ENCODE assay signal across 1 cellular context in genomic region chr11:62573592-62574362, GRCh38.
TF ChIP-seq lines count a peak whose summit lies in the region.

Gene EEF1G (minus strand): TSS chr11:62573891. CDS start chr11:62573842, 49 bp downstream.

TF ChIP-seq in HepG2, 621 proteins besides CTCF, POLR2A, EP300 and RAD21 (continued from another document and continues in another):
- no peak for TF ChIP-seq ZC3H13 (CRISPR knock-in tag; IDR thresholded peaks at IDR 0.05)
- TF ChIP-seq, protein P1, sequence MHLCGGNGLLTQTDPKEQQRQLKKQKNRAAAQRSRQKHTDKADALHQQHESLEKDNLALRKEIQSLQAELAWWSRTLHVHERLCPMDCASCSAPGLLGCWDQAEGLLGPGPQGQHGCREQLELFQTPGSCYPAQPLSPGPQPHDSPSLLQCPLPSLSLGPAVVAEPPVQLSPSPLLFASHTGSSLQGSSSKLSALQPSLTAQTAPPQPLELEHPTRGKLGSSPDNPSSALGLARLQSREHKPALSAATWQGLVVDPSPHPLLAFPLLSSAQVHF (CRISPR knock-in tag; IDR thresholded peaks at IDR 0.05): no peak
- TF ChIP-seq ZBTB34 (CRISPR knock-in tag; IDR thresholded peaks at IDR 0.05): no peak
- TF ChIP-seq ZNF567 (CRISPR knock-in tag; IDR thresholded peaks at IDR 0.05; ENCODE audit: borderline replicate concordance): no peak
- no peak for TF ChIP-seq GATAD2A (CRISPR knock-in tag; IDR thresholded peaks at IDR 0.05)
- TF ChIP-seq MYC (CRISPR knock-in tag; IDR thresholded peaks at IDR 0.05; ENCODE audit: borderline replicate concordance): peak; percentile 55; the same call in 1 of the 2 replicates
- TF ChIP-seq ZNF598 (CRISPR knock-in tag; IDR thresholded peaks at IDR 0.05; ENCODE audit: borderline replicate concordance): no peak; the same call in 1 of the 2 replicates
- no peak for TF ChIP-seq ZBTB4 (CRISPR knock-in tag; IDR thresholded peaks at IDR 0.05; ENCODE audit: borderline replicate concordance)
- peak; percentile 33; the same call in 1 of the 2 replicates for TF ChIP-seq TMF1 (CRISPR knock-in tag; IDR thresholded peaks at IDR 0.05; ENCODE audit: low read depth)
- TF ChIP-seq ATM (IDR thresholded peaks at IDR 0.05; ENCODE audit: borderline replicate concordance): no peak
- TF ChIP-seq, protein P2, sequence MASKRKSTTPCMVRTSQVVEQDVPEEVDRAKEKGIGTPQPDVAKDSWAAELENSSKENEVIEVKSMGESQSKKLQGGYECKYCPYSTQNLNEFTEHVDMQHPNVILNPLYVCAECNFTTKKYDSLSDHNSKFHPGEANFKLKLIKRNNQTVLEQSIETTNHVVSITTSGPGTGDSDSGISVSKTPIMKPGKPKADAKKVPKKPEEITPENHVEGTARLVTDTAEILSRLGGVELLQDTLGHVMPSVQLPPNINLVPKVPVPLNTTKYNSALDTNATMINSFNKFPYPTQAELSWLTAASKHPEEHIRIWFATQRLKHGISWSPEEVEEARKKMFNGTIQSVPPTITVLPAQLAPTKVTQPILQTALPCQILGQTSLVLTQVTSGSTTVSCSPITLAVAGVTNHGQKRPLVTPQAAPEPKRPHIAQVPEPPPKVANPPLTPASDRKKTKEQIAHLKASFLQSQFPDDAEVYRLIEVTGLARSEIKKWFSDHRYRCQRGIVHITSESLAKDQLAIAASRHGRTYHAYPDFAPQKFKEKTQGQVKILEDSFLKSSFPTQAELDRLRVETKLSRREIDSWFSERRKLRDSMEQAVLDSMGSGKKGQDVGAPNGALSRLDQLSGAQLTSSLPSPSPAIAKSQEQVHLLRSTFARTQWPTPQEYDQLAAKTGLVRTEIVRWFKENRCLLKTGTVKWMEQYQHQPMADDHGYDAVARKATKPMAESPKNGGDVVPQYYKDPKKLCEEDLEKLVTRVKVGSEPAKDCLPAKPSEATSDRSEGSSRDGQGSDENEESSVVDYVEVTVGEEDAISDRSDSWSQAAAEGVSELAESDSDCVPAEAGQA (IDR thresholded peaks at IDR 0.05; ENCODE audit: low read depth): no peak
- TF ChIP-seq, protein P2 (CRISPR knock-in tag; IDR thresholded peaks at IDR 0.05; ENCODE audit: borderline replicate concordance): 0 out of 2 replicates have a peak, but pooled peaks have one; percentile 61
- TF ChIP-seq ZNF792 (CRISPR knock-in tag; IDR thresholded peaks at IDR 0.05): 0 out of 2 replicates have a peak, but pooled peaks have one; percentile 15
- TF ChIP-seq FOXJ3 (CRISPR knock-in tag; IDR thresholded peaks at IDR 0.05; ENCODE audit: borderline replicate concordance): no peak
- peak; percentile 75 for TF ChIP-seq PHF5A (CRISPR knock-in tag; IDR thresholded peaks at IDR 0.05; ENCODE audit: low read depth, unreplicated experiment)
- TF ChIP-seq ZFP90 (CRISPR knock-in tag; IDR thresholded peaks at IDR 0.05; ENCODE audit: borderline replicate concordance): no peak; the same call in 1 of the 2 replicates
- TF ChIP-seq, protein P3, sequence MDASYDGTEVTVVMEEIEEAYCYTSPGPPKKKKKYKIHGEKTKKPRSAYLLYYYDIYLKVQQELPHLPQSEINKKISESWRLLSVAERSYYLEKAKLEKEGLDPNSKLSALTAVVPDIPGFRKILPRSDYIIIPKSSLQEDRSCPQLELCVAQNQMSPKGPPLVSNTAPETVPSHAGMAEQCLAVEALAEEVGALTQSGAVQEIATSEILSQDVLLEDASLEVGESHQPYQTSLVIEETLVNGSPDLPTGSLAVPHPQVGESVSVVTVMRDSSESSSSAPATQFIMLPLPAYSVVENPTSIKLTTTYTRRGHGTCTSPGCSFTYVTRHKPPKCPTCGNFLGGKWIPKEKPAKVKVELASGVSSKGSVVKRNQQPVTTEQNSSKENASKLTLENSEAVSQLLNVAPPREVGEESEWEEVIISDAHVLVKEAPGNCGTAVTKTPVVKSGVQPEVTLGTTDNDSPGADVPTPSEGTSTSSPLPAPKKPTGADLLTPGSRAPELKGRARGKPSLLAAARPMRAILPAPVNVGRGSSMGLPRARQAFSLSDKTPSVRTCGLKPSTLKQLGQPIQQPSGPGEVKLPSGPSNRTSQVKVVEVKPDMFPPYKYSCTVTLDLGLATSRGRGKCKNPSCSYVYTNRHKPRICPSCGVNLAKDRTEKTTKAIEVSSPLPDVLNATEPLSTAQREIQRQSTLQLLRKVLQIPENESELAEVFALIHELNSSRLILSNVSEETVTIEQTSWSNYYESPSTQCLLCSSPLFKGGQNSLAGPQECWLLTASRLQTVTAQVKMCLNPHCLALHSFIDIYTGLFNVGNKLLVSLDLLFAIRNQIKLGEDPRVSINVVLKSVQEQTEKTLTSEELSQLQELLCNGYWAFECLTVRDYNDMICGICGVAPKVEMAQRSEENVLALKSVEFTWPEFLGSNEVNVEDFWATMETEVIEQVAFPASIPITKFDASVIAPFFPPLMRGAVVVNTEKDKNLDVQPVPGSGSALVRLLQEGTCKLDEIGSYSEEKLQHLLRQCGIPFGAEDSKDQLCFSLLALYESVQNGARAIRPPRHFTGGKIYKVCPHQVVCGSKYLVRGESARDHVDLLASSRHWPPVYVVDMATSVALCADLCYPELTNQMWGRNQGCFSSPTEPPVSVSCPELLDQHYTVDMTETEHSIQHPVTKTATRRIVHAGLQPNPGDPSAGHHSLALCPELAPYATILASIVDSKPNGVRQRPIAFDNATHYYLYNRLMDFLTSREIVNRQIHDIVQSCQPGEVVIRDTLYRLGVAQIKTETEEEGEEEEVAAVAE (CRISPR knock-in tag; IDR thresholded peaks at IDR 0.05; ENCODE audit: borderline replicate concordance): peak; percentile 28; the same call in 1 of the 2 replicates
- TF ChIP-seq, protein P4, sequence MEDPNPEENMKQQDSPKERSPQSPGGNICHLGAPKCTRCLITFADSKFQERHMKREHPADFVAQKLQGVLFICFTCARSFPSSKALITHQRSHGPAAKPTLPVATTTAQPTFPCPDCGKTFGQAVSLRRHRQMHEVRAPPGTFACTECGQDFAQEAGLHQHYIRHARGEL (CRISPR knock-in tag; IDR thresholded peaks at IDR 0.05): no peak
- no peak for TF ChIP-seq SRF (IDR thresholded peaks at IDR 0.05; ENCODE audit: low read depth, low read length)
- TF ChIP-seq ZNF607 (CRISPR knock-in tag; IDR thresholded peaks at IDR 0.05; ENCODE audit: borderline replicate concordance): peak; percentile 18; the same call in 1 of the 2 replicates
- peak in 1 of 2 experiments; percentile 80; a peak in 1 of 4 replicates for TF ChIP-seq REST (IDR thresholded peaks at IDR 0.05; ENCODE audit: borderline replicate concordance in 1 of 2, low read depth in 1 of 2, low read length in 2 of 2)
- peak; percentile 72; the same call in 1 of the 2 replicates for TF ChIP-seq DZIP1 (CRISPR knock-in tag; IDR thresholded peaks at IDR 0.05)
- no peak for TF ChIP-seq NFE2L2 (IDR thresholded peaks at IDR 0.05; ENCODE audit: low read length)
- no peak for TF ChIP-seq ZNF75D (CRISPR knock-in tag; IDR thresholded peaks at IDR 0.05; ENCODE audit: borderline replicate concordance)
- TF ChIP-seq SOX13 (IDR thresholded peaks at IDR 0.05): no peak
- TF ChIP-seq SOX13 (CRISPR knock-in tag; conservative IDR thresholded peaks at IDR 0.05 in 1 of 2, IDR thresholded peaks at IDR 0.05 in 1 of 2): no peak; a peak in 1 of 4 replicates
- TF ChIP-seq SRSF4 (IDR thresholded peaks at IDR 0.05; ENCODE audit: low read depth, low read length, poor library complexity, severe bottlenecking): no peak
- TF ChIP-seq ADNP (CRISPR knock-in tag; IDR thresholded peaks at IDR 0.05): no peak
- peak; percentile 99 for TF ChIP-seq YEATS2 (CRISPR knock-in tag; IDR thresholded peaks at IDR 0.05; ENCODE audit: borderline replicate concordance)
- TF ChIP-seq GTF3A (CRISPR knock-in tag; conservative IDR thresholded peaks at IDR 0.05): no peak
- no peak for TF ChIP-seq DNMT1 (CRISPR knock-in tag; IDR thresholded peaks at IDR 0.05)
- no peak; the same call in 1 of the 2 replicates for TF ChIP-seq ZNF34 (CRISPR knock-in tag; IDR thresholded peaks at IDR 0.05; ENCODE audit: borderline replicate concordance)
- no peak for TF ChIP-seq SIN3B (IDR thresholded peaks at IDR 0.05; ENCODE audit: low read length)
- TF ChIP-seq ZNF552 (CRISPR knock-in tag; IDR thresholded peaks at IDR 0.05; ENCODE audit: borderline replicate concordance): no peak
- peak; percentile 99 for TF ChIP-seq NFATC3 (CRISPR knock-in tag; IDR thresholded peaks at IDR 0.05)
- TF ChIP-seq ZFP36L2 (CRISPR knock-in tag; IDR thresholded peaks at IDR 0.05): no peak
